15 cellular contexts compared by ENCODE assay signal in genomic region chr9:131411719-131412681, GRCh38. TPM values are rescaled to one million over a fixed set of nuclear protein-coding genes. Genes with fewer than 3 reads are reported as not detected.
DNase-seq lines count a peak whose midpoint lies in the region; ATAC-seq and TF ChIP-seq lines count a peak whose summit lies in the region.
"Had no signal": no experiment of that assay in that cellular context is flagged by ENCODE, and none has a peak within 500 bp of the region (broad histone marks: within the 10 kb centered on the region; RNA-seq: fewer than 3 reads in every experiment).

No MANE protein-coding gene starts in this region.

- TSS peak; percentile 23 for BruUV-seq in Panc1 (replicated peaks; lab: Mats Ljungman, UMichigan)

- TF ChIP-seq CTCF in Panc1 (IDR thresholded peaks at IDR 0.05) (no peak), progenitor cell of endocrine pancreas (IDR thresholded peaks at IDR 0.05; ENCODE audit: unreplicated experiment) (no peak), esophagus squamous epithelium (IDR thresholded peaks at IDR 0.05) (no peak), gastrocnemius medialis (IDR thresholded peaks at IDR 0.05 in 4 of 5, conservative IDR thresholded peaks at IDR 0.05 in 1 of 5) (no peak)

- no peak for DNase-seq in T-helper 2 cell treated with Interferon-gamma antibody and Interleukin-4, amounts not matched to agents 5 μg/mL and 100 μg/mL, for 36 hours (ENCODE audit: low spot score)
- DNase-seq in T-helper 2 cell: no peak
- DNase-seq in Panc1 (ENCODE audit: low read depth, low spot score): no peak
- no peak for DNase-seq in progenitor cell of endocrine pancreas (ENCODE audit: low spot score, unreplicated experiment)
- DNase-seq in esophagus squamous epithelium (lab: John Stamatoyannopoulos, UW): no peak
- no peak for DNase-seq in gastrocnemius medialis
- DNase-seq: activated CD8-positive, alpha-beta memory T cell treated with anti-CD3 and anti-CD28 coated beads, Interleukin-2, amount 50 U/mL, for 48 hours; DMS53; NCI-H1930; stimulated activated CD4-positive, alpha-beta T cell treated with anti-CD3 and anti-CD28 coated beads, Interleukin-4, amount 100 ng/mL, for 4 hours had no signal

- in situ Hi-C loops in Panc1 (cut with HindIII; ENCODE audit: low pct_unique_long_range_greater_than_20kb, low sequenced_read_pairs) (no loop called here), gastrocnemius medialis (cut with MboI; ENCODE audit: low sequenced_read_pairs in 4 of 4) (no loop called here)

- peaks cover 61% of the 10 kb centered on the region for H3K4me1 Mint-ChIP-seq in T-helper 2 cell treated with Interferon-gamma antibody and Interleukin-4, amounts not matched to agents 5 μg/mL and 100 μg/mL, for 36 hours (ENCODE audit: low read depth)
- peaks cover 45% of the 10 kb centered on the region for H3K4me1 Mint-ChIP-seq in progenitor cell of endocrine pancreas (ENCODE audit: low read depth)

- H3K36me3 ChIP-seq in Panc1 (ENCODE audit: control insufficient read depth, insufficient read depth, low read length) (no peaks in the 10 kb centered on the region), esophagus squamous epithelium (peaks cover 0 to 20% (median 0%) of the 10 kb centered on the region in 3 donors), gastrocnemius medialis (no peaks in the 10 kb centered on the region)
- H3K36me3 ChIP-seq: cardiac muscle cell had no signal

- H3K27me3 Mint-ChIP-seq in T-helper 2 cell treated with Interferon-gamma antibody and Interleukin-4, amounts not matched to agents 5 μg/mL and 100 μg/mL, for 36 hours (ENCODE audit: low read depth): no peaks in the 10 kb centered on the region
- no peaks in the 10 kb centered on the region for H3K27me3 Mint-ChIP-seq in progenitor cell of endocrine pancreas

- no peak for ATAC-seq in Panc1
- peak; percentile 17 for ATAC-seq in esophagus mucosa
- no peak for ATAC-seq in HG03342 (IDR thresholded peaks at IDR 0.05; ENCODE audit: unreplicated experiment)
- ATAC-seq in gastrocnemius medialis: no peak
- ATAC-seq: K562 had no signal

- CTCF ChIA-PET in Panc1 (lab: Charles Lee): interaction anchor here (0.6 kb wide), 1 partner anchor 231 kb away, joined by 3 read pairs; no protein-coding TSS in a partner anchor

- peaks cover 50% of the 10 kb centered on the region for H3K4me1 ChIP-seq in Panc1 (ENCODE audit: control insufficient read depth, insufficient read depth, low read length)
- H3K4me1 ChIP-seq in esophagus squamous epithelium: peaks cover 42 to 99% (median 69%) of the 10 kb centered on the region in 3 donors
- peaks cover 79 to 88% of the 10 kb centered on the region in 2 donors for H3K4me1 ChIP-seq in gastrocnemius medialis

- H3K27ac Mint-ChIP-seq in T-helper 2 cell treated with Interferon-gamma antibody and Interleukin-4, amounts not matched to agents 5 μg/mL and 100 μg/mL, for 36 hours: peak overlapping the region; percentile 19
- H3K27ac Mint-ChIP-seq in progenitor cell of endocrine pancreas: peak overlapping the region; percentile 76

- H3K4me3 Mint-ChIP-seq in T-helper 2 cell treated with Interferon-gamma antibody and Interleukin-4, amounts not matched to agents 5 μg/mL and 100 μg/mL, for 36 hours: peak overlapping the region; percentile 14
- H3K4me3 Mint-ChIP-seq in progenitor cell of endocrine pancreas (ENCODE audit: low read depth): no peak overlapping the region

- peaks cover 34% of the 10 kb centered on the region for H3K36me3 Mint-ChIP-seq in T-helper 2 cell treated with Interferon-gamma antibody and Interleukin-4, amounts not matched to agents 5 μg/mL and 100 μg/mL, for 36 hours (ENCODE audit: low read depth)
- peaks cover 19% of the 10 kb centered on the region for H3K36me3 Mint-ChIP-seq in progenitor cell of endocrine pancreas (ENCODE audit: insufficient read depth)

- H3K27ac ChIP-seq in Panc1 (ENCODE audit: low read length): no peak overlapping the region
- H3K27ac ChIP-seq in esophagus squamous epithelium: peak overlapping the region in 1 of 4 donors; percentile 29
- H3K27ac ChIP-seq in gastrocnemius medialis: no peak overlapping the region
- H3K27ac ChIP-seq: cardiac muscle cell, parathyroid adenoma had no signal

- TF ChIP-seq POLR2A in esophagus squamous epithelium (IDR thresholded peaks at IDR 0.05) (no peak), gastrocnemius medialis (IDR thresholded peaks at IDR 0.05) (no peak)

- 59 to 63% methylated on average over 13 to 15 of the region's 15 CpGs for WGBS in esophagus squamous epithelium, 2 donors

- no peaks in the 10 kb centered on the region for H3K9me3 Mint-ChIP-seq in T-helper 2 cell treated with Interferon-gamma antibody and Interleukin-4, amounts not matched to agents 5 μg/mL and 100 μg/mL, for 36 hours
- H3K9me3 Mint-ChIP-seq in progenitor cell of endocrine pancreas (ENCODE audit: low read depth): peaks cover 3% of the 10 kb centered on the region

- H3K27me3 ChIP-seq in Panc1 (ENCODE audit: control insufficient read depth, insufficient read depth, low read length): no peaks in the 10 kb centered on the region
- no peaks in the 10 kb centered on the region for H3K27me3 ChIP-seq in esophagus squamous epithelium
- no peaks in the 10 kb centered on the region for H3K27me3 ChIP-seq in gastrocnemius medialis
- H3K27me3 ChIP-seq: cardiac muscle cell had no signal

- H3K4me3 ChIP-seq in Panc1 (ENCODE audit: low read depth in 2 of 2, low read length in 2 of 2) (no peak overlapping the region), esophagus squamous epithelium (no peak overlapping the region), gastrocnemius medialis (no peak overlapping the region)
- H3K4me3 ChIP-seq: cardiac muscle cell, K562 had no signal

- H3K9me3 ChIP-seq in Panc1 (ENCODE audit: control insufficient read depth, insufficient read depth, low read depth, low read length) (no peaks in the 10 kb centered on the region), esophagus squamous epithelium (no peaks in the 10 kb centered on the region), gastrocnemius medialis (no peaks in the 10 kb centered on the region)

- intact Hi-C loops in Panc1 (cut with micrococcal nuclease; ENCODE audit: unreplicated experiment) (no loop called here), esophagus squamous epithelium (cut with DNase I) (no loop called here), gastrocnemius medialis (cut with DNase I; ENCODE audit: low total_unique reads) (no loop called here)

- POLR2A ChIA-PET in Panc1 (lab: Charles Lee): interaction anchor here (0.7 kb wide), 1 partner anchor 59 kb away, joined by 9 read pairs; no protein-coding TSS in a partner anchor

RNA-seq across cellular contexts. Expression of gene PRRC2B, which starts 18.1 kb away (rescaled TPM):
- total RNA-seq in Panc1 (2021; ENCODE audit: unreplicated experiment): 200 TPM
- polyA plus RNA-seq in Panc1 (2012; ENCODE audit: insufficient read length): 124 TPM
- 82.9 TPM for total RNA-seq in esophagus mucosa
- 416 and 460 TPM in 2 replicates for total RNA-seq in progenitor cell of endocrine pancreas
- total RNA-seq in esophagus squamous epithelium: 10 to 100 TPM; 46.6 to 73.8 (median 62.9) TPM
- 10 to 100 TPM; 29.9 to 41.6 (median 37.2) TPM for total RNA-seq in gastrocnemius medialis
